32 cellular contexts compared by ENCODE assay signal in the genomic region with DNA sequence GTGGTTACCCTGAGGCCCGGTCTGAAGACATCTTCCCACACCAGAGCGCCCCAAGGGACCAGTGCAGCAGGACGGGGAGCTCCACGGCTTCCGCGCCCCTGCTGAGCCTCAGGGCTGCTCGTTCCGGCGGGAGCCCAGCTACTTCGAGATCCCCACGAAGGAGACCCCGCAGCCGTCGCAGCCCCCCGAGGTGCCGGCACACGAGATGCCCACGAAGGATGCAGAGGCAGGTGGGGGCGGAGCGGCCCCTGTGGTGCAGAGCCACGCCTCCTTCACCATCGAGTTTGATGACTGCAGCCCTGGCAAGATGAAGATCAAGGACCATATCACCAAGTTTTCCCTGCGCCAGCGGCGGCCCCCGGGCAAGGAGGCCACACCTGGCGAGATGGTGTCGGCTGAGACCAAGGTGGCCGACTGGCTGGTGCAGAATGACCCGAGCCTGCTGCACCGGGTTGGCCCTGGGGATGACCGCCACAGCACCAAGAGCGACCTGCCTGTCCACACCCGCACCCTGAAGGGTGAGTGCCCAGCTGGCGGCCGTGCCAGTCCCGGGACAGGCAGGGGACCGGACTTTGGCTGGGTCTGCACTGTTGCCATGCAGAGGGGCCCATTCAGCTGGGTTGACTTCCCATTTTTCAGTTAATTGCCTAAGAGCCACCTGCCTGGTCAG. TPM values are rescaled to one million over a fixed set of nuclear protein-coding genes. Genes with fewer than 3 reads are reported as not detected.
DNase-seq lines count a peak whose midpoint lies in the region; ATAC-seq and TF ChIP-seq lines count a peak whose summit lies in the region.
"Had no signal": no experiment of that assay in that cellular context is flagged by ENCODE, and none has a peak within 500 bp of the region (broad histone marks: within the 10 kb centered on the region; RNA-seq: fewer than 3 reads in every experiment).

No MANE protein-coding gene starts in this region.

- ATAC-seq in Right ventricle myocardium inferior (no peak), psoas muscle (no peak)
- ATAC-seq: CD8-positive, alpha-beta T cell; gastrocnemius medialis had no signal

- intact Hi-C loops in Right ventricle myocardium inferior (cut with DNase I): no loop called here
- intact Hi-C loops in left ventricle myocardium inferior (cut with micrococcal nuclease): no loop called here
- intact Hi-C loops in psoas muscle (cut with DNase I): no loop called here

- CTCF ChIA-PET in HEK293 (lab: Yijun Ruan, JAX): no interaction called here

- H3K27ac ChIP-seq in right atrium auricular region (no peak overlapping the region), HEK293 (ENCODE audit: extremely low read depth, low read depth, low read length) (no peak overlapping the region), left ventricle myocardium inferior (replicated peaks) (no peak overlapping the region), psoas muscle (no peak overlapping the region)
- H3K27ac ChIP-seq: adrenal gland, body of pancreas, gastrocnemius medialis, sigmoid colon, suprapubic skin, upper lobe of left lung had no signal

- H3K27me3 ChIP-seq in right atrium auricular region (no peaks in the 10 kb centered on the region), left ventricle myocardium inferior (ENCODE audit: low read depth) (no peaks in the 10 kb centered on the region), psoas muscle (ENCODE audit: insufficient read depth in 3 of 3, low read length in 2 of 3) (no peaks in the 10 kb centered on the region), HAP-1 (ENCODE audit: low read depth) (no peaks in the 10 kb centered on the region)
- H3K27me3 ChIP-seq: adrenal gland, body of pancreas, gastrocnemius medialis, sigmoid colon, suprapubic skin, upper lobe of left lung had no signal

- WGBS in psoas muscle, 3 donors: 90 to 92% (median 91%) methylated on average over 33 to 38 of the region's 38 CpGs

- in situ Hi-C loops in HAP-1 (cut with MboI; ENCODE audit: low sequenced_read_pairs): no loop called here

- H3K4me1 ChIP-seq in right atrium auricular region (no peaks in the 10 kb centered on the region), HEK293 (ENCODE audit: control insufficient read depth, insufficient read depth, low read length) (peaks cover 5% of the 10 kb centered on the region; the same call in 1 of the 2 replicates), left ventricle myocardium inferior (peaks cover 16% of the 10 kb centered on the region), psoas muscle (peaks cover 12% of the 10 kb centered on the region), HAP-1 (no peaks in the 10 kb centered on the region)
- H3K4me1 ChIP-seq: adrenal gland, body of pancreas, sigmoid colon had no signal

- H3K4me3 ChIP-seq in right atrium auricular region (no peak overlapping the region), HEK293 (ENCODE audit: low read depth, low read length) (no peak overlapping the region), left ventricle myocardium inferior (no peak overlapping the region), psoas muscle (no peak overlapping the region), HAP-1 (no peak overlapping the region)
- H3K4me3 ChIP-seq: A549, adrenal gland, body of pancreas, gastrocnemius medialis, K562, sigmoid colon, suprapubic skin, upper lobe of left lung had no signal

- H3K9me3 ChIP-seq in right atrium auricular region: no peaks in the 10 kb centered on the region
- no peaks in the 10 kb centered on the region for H3K9me3 ChIP-seq in HEK293 (ENCODE audit: control insufficient read depth, insufficient read depth, low read depth, low read length)
- no peaks in the 10 kb centered on the region for H3K9me3 ChIP-seq in left ventricle myocardium inferior (replicated peaks)
- no peaks in the 10 kb centered on the region for H3K9me3 ChIP-seq in psoas muscle
- no peaks in the 10 kb centered on the region for H3K9me3 ChIP-seq in HAP-1
- H3K9me3 ChIP-seq: A549, adrenal gland, body of pancreas, gastrocnemius medialis, sigmoid colon, suprapubic skin, upper lobe of left lung had no signal

- POLR2A ChIA-PET in HEK293 (lab: Yijun Ruan, JAX): no interaction called here

- H3K36me3 ChIP-seq in right atrium auricular region (peaks cover 36% of the 10 kb centered on the region), HEK293 (ENCODE audit: control insufficient read depth in 2 of 2, insufficient read depth in 1 of 2, low read length in 2 of 2) (peaks cover 0 to 80% of the 10 kb centered on the region in 2 experiments; a peak in 2 of 3 replicates), left ventricle myocardium inferior (peaks cover 60% of the 10 kb centered on the region), psoas muscle (ENCODE audit: insufficient read depth in 1 of 2, low read depth in 1 of 2) (peaks cover 0 to 64% of the 10 kb centered on the region in 2 donors), HAP-1 (replicated peaks) (peaks cover 20% of the 10 kb centered on the region)

- DNase-seq in Right ventricle myocardium inferior (ENCODE audit: missing footprints): peak; percentile 61
- DNase-seq in right atrium auricular region (ENCODE audit: low spot score): no peak
- peak; percentile 9 for DNase-seq in left ventricle myocardium inferior
- peak; percentile 10 to 48 for DNase-seq in psoas muscle
- DNase-seq in NCI-H2107 (lab: John Stamatoyannopoulos, UW): no peak
- DNase-seq in mucosa of gallbladder (ENCODE audit: low spot score): no peak
- no peak for DNase-seq in HAP-1 (ENCODE audit: low spot score in 2 of 2)
- DNase-seq: activated CD4-positive, alpha-beta memory T cell treated with anti-CD3 and anti-CD28 coated beads, Interleukin-2, amount 10 ng/mL, durations not matched to agents 7 days and 5 days; activated CD8-positive, alpha-beta memory T cell treated with anti-CD3 and anti-CD28 coated beads, Interleukin-2, amount 50 U/mL, for 4 hours; activated naive CD4-positive, alpha-beta T cell treated with Interleukin-2 at 50 U/mL for 16 hours; AML-193; dermis blood vessel endothelial cell; EL; hippocampal formation; NCI-H1105; NCI-H524 treated with DMSO at 0.1 percent for 48 hours; NK-92 treated with Interleukin-12 subunit alpha and Interleukin-12 subunit beta, amount 100 ng/mL, for 24 hours; SHP77 treated with DMSO at 0.1 percent for 48 hours; sigmoid colon; stimulated activated naive B cell treated with anti-CD40 and anti-IgM and Interleukin-4, amounts not matched to agents 10 μg/mL and 1 μg/mL and 100 μg/mL, for 72 hours had no signal

- TF ChIP-seq CTCF in right atrium auricular region (IDR thresholded peaks at IDR 0.05) (no peak), HEK293 (tag by site-specific recombination; IDR thresholded peaks at IDR 0.05) (no peak), left ventricle myocardium inferior (IDR thresholded peaks at IDR 0.05; ENCODE audit: borderline replicate concordance) (no peak), psoas muscle (IDR thresholded peaks at IDR 0.05) (no peak)

TF ChIP-seq in HEK293, 187 proteins besides CTCF, POLR2A, EP300 and RAD21:
- TF ChIP-seq, protein P1, sequence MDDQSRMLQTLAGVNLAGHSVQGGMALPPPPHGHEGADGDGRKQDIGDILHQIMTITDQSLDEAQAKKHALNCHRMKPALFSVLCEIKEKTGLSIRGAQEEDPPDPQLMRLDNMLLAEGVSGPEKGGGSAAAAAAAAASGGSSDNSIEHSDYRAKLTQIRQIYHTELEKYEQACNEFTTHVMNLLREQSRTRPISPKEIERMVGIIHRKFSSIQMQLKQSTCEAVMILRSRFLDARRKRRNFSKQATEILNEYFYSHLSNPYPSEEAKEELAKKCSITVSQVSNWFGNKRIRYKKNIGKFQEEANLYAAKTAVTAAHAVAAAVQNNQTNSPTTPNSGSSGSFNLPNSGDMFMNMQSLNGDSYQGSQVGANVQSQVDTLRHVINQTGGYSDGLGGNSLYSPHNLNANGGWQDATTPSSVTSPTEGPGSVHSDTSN (CRISPR knock-in tag; IDR thresholded peaks at IDR 0.05): no peak
- no peak for TF ChIP-seq ZNF677 (tag by site-specific recombination; IDR thresholded peaks at IDR 0.05)
- 0 out of 2 replicates have a peak, but pooled peaks have one; percentile 8 for TF ChIP-seq ZFHX2 (tag by site-specific recombination; conservative IDR thresholded peaks at IDR 0.05)

RNA-seq across cellular contexts. Expression of gene CEP170B, which starts 18.1 kb away (rescaled TPM):
- total RNA-seq in Right ventricle myocardium inferior (10.5 TPM), right atrium auricular region (10 to 100 TPM in 1 of 2 donors, 1 to 10 TPM in 1; 7.9 to 15.1 TPM), left ventricle myocardium inferior (11.7 TPM), psoas muscle (10 to 100 TPM in 1 of 4 donors, 1 to 10 TPM in 3; 6.3 to 15.7 (median 7.7) TPM), mucosa of gallbladder (95.6 TPM)
- polyA plus RNA-seq in psoas muscle: 1 to 10 TPM; 2.0 to 5.8 (median 3.3) TPM

RNA-seq across cellular contexts. Expression of gene PLD4, which starts 41.6 kb away (rescaled TPM):
- total RNA-seq in Right ventricle myocardium inferior (not detected), right atrium auricular region (under 1 TPM in 1 of 2 donors, not detected in 1; 0.08 TPM), left ventricle myocardium inferior (0.44 TPM), psoas muscle (under 1 TPM in 2 of 4 donors, not detected in 2; 0.04 to 0.25 TPM), mucosa of gallbladder (16.7 TPM)
- not detected for polyA plus RNA-seq in psoas muscle
- total RNA-seq: activated CD4-positive, alpha-beta memory T cell treated with anti-CD3 and anti-CD28 coated beads, Interleukin-2, amount 10 ng/mL, durations not matched to agents 7 days and 5 days; body of pancreas; gastrocnemius medialis; H1; left lobe of liver had no signal
- polyA plus RNA-seq: fibroblast of lung, K562 had no signal

Comparison
In these comparisons a context has a peak if more than half of its experiments do, and no peak if none do; other contexts are left out.
1. DNase-seq: peak in Right ventricle myocardium inferior (single experiment), left ventricle myocardium inferior (single experiment) and psoas muscle (2 of 2); none in right atrium auricular region (single experiment), NCI-H2107 (single experiment), mucosa of gallbladder (single experiment) and HAP-1 (0 of 2).
2. RNA of gene PLD4, which starts 41.6 kb away (total RNA-seq): 16.7 TPM in mucosa of gallbladder (single experiment); 0.44 TPM in left ventricle myocardium inferior (single experiment), 0.08 TPM in right atrium auricular region, 0.04 to 0.25 TPM in psoas muscle and not detected in Right ventricle myocardium inferior (single experiment); every median in the first group is over 10 times any median in the second.